In the genomic region with DNA sequence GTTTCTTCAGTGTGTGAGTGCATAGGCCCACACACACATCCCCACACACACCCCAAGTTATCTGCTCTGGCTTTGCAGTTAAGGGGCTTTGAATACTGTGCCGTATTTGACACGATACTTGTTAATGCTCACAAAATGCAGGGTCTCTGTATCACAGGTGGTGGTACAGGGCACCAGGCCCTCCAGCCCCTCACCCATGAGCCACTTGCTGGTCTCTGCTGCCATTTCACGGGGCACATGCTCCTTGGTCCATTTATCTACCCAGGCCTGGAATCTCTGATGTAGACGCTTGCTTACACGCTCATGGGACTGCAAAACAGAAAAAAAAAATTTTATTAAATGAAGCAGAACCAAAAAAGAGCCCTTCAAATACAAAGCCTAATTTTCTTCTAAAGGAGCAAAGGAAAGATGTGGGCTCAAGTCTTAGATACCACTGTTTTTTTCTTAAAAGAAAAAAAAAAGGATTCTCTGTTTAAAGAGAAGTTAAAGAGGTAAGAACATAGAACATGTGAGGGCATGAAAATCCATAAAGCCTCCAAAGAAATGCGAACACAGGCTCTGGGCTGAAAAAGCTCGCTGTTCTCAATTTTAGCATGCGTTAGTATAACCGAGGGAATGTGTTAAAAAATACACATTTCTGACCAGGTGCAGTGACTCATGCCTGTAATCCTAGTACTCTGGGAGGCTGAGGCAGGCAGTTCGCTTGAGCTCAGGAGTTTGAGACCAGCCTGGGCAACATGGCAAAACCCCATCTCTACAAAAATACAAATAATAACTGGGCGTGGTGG, we compare ENCODE assay signal across 23 cellular contexts. TPM values are rescaled to one million over a fixed set of nuclear protein-coding genes. Genes with fewer than 3 reads are reported as not detected.
DNase-seq lines count a peak whose midpoint lies in the region; ATAC-seq and TF ChIP-seq lines count a peak whose summit lies in the region.
"Had no signal": no experiment of that assay in that cellular context is flagged by ENCODE, and none has a peak within 500 bp of the region (broad histone marks: within the 10 kb centered on the region; RNA-seq: fewer than 3 reads in every experiment).

No MANE protein-coding gene starts in this region.

- H3K36me3 Mint-ChIP-seq in activated T-cell treated with anti-CD3 and anti-CD28 coated beads, Interleukin-2, amount 50 U/mL, for 24 hours (ENCODE audit: low read depth): peaks cover 93% of the 10 kb centered on the region
- peaks cover 5 to 24% of the 10 kb centered on the region in 2 donors for H3K36me3 Mint-ChIP-seq in activated T-cell treated with anti-CD3 and anti-CD28 coated beads, Interleukin-2, amount 50 U/mL, for 72 hours (ENCODE audit: insufficient read depth in 2 of 2)
- peaks cover 33% of the 10 kb centered on the region for H3K36me3 Mint-ChIP-seq in type B pancreatic cell

- POLR2A ChIA-PET in RWPE1 (lab: Yijun Ruan, JAX; ENCODE audit: low non-redundant PET): interaction anchor here (0.7 kb wide), 1 partner anchor 226 kb away, joined by 7 read pairs; no protein-coding TSS in a partner anchor

- peak overlapping the region; percentile 66 for H3K27ac Mint-ChIP-seq in activated T-cell treated with anti-CD3 and anti-CD28 coated beads, Interleukin-2, amount 50 U/mL, for 24 hours
- no peak overlapping the region for H3K27ac Mint-ChIP-seq in activated T-cell treated with anti-CD3 and anti-CD28 coated beads, Interleukin-2, amount 50 U/mL, for 72 hours
- H3K27ac Mint-ChIP-seq in type B pancreatic cell: no peak overlapping the region

- no peaks in the 10 kb centered on the region for H3K27me3 Mint-ChIP-seq in activated T-cell treated with anti-CD3 and anti-CD28 coated beads, Interleukin-2, amount 50 U/mL, for 24 hours
- H3K27me3 Mint-ChIP-seq in activated T-cell treated with anti-CD3 and anti-CD28 coated beads, Interleukin-2, amount 50 U/mL, for 72 hours (ENCODE audit: low read depth): no peaks in the 10 kb centered on the region
- no peaks in the 10 kb centered on the region for H3K27me3 Mint-ChIP-seq in type B pancreatic cell

- TF ChIP-seq POLR2A in esophagus squamous epithelium (IDR thresholded peaks at IDR 0.05): no peak

- peaks cover 21% of the 10 kb centered on the region for H3K4me1 Mint-ChIP-seq in activated T-cell treated with anti-CD3 and anti-CD28 coated beads, Interleukin-2, amount 50 U/mL, for 24 hours (ENCODE audit: low read depth)
- peaks cover 22% of the 10 kb centered on the region for H3K4me1 Mint-ChIP-seq in activated T-cell treated with anti-CD3 and anti-CD28 coated beads, Interleukin-2, amount 50 U/mL, for 72 hours (ENCODE audit: low read depth)
- H3K4me1 Mint-ChIP-seq in type B pancreatic cell (ENCODE audit: unreplicated experiment): peaks cover 11% of the 10 kb centered on the region

- no peaks in the 10 kb centered on the region for H3K27me3 ChIP-seq in esophagus squamous epithelium
- H3K27me3 ChIP-seq in WERI-Rb-1 (ENCODE audit: insufficient read depth, low read depth, severe bottlenecking): no peaks in the 10 kb centered on the region
- H3K27me3 ChIP-seq: MG63, Peyer's patch, SJSA1 had no signal

- no peaks in the 10 kb centered on the region for H3K9me3 Mint-ChIP-seq in activated T-cell treated with anti-CD3 and anti-CD28 coated beads, Interleukin-2, amount 50 U/mL, for 24 hours
- no peaks in the 10 kb centered on the region for H3K9me3 Mint-ChIP-seq in activated T-cell treated with anti-CD3 and anti-CD28 coated beads, Interleukin-2, amount 50 U/mL, for 72 hours
- no peaks in the 10 kb centered on the region for H3K9me3 Mint-ChIP-seq in type B pancreatic cell
- H3K9me3 Mint-ChIP-seq: CD8-positive, alpha-beta T cell had no signal

- intact Hi-C loops in esophagus squamous epithelium (cut with DNase I): loop anchor here (10.0 kb wide), 1 partner anchor 73 kb away; no protein-coding TSS in a partner anchor

- H3K9me3 ChIP-seq in esophagus squamous epithelium: no peaks in the 10 kb centered on the region
- no peaks in the 10 kb centered on the region for H3K9me3 ChIP-seq in WERI-Rb-1 (ENCODE audit: severe bottlenecking)
- H3K9me3 ChIP-seq: MG63, Peyer's patch, SJSA1 had no signal

- peak overlapping the region; percentile 71 for H3K27ac ChIP-seq in RWPE1
- H3K27ac ChIP-seq in esophagus squamous epithelium: peak overlapping the region in 3 of 4 donors; percentile 36 to 55 (median 54)
- H3K27ac ChIP-seq in WERI-Rb-1: no peak overlapping the region
- H3K27ac ChIP-seq: Peyer's patch, SJSA1 had no signal

- CTCF ChIA-PET in RWPE1 (lab: Yijun Ruan, JAX): interaction anchor here (0.5 kb wide), 1 partner anchor 41 kb away, joined by 3 read pairs; no protein-coding TSS in a partner anchor

- ATAC-seq in activated T-cell treated with anti-CD3 and anti-CD28 coated beads, Interleukin-2, amount 50 U/mL, for 72 hours (replicated peaks in 1 of 2): no peak
- no peak for ATAC-seq in GM19452 (IDR thresholded peaks at IDR 0.05; ENCODE audit: unreplicated experiment)
- ATAC-seq: CD8-positive, alpha-beta T cell; Right ventricle myocardium inferior had no signal

- H3K4me1 ChIP-seq in esophagus squamous epithelium: peaks cover 8 to 52% (median 32%) of the 10 kb centered on the region in 3 donors

- 58 to 59% methylated on average over 8 to 11 of the region's 11 CpGs for WGBS in esophagus squamous epithelium, 2 donors

- H3K36me3 ChIP-seq in esophagus squamous epithelium (peaks cover 8 to 79% (median 32%) of the 10 kb centered on the region in 3 donors), WERI-Rb-1 (peaks cover 61% of the 10 kb centered on the region)

- no peak overlapping the region for H3K4me3 Mint-ChIP-seq in activated T-cell treated with anti-CD3 and anti-CD28 coated beads, Interleukin-2, amount 50 U/mL, for 24 hours
- no peak overlapping the region for H3K4me3 Mint-ChIP-seq in activated T-cell treated with anti-CD3 and anti-CD28 coated beads, Interleukin-2, amount 50 U/mL, for 72 hours
- H3K4me3 Mint-ChIP-seq in type B pancreatic cell: no peak overlapping the region
- H3K4me3 Mint-ChIP-seq: CD8-positive, alpha-beta T cell had no signal

- H3K4me3 ChIP-seq in esophagus squamous epithelium (no peak overlapping the region), WERI-Rb-1 (ENCODE audit: low read depth, low read length) (no peak overlapping the region)
- H3K4me3 ChIP-seq: MG63, Peyer's patch, SJSA1 had no signal

- TF ChIP-seq CTCF in RWPE1 (conservative IDR thresholded peaks at IDR 0.05; ENCODE audit: low read depth) (no peak), esophagus squamous epithelium (IDR thresholded peaks at IDR 0.05) (no peak), type B pancreatic cell (conservative IDR thresholded peaks at IDR 0.05) (no peak), WERI-Rb-1 (IDR thresholded peaks at IDR 0.05; ENCODE audit: low read depth, low read length) (no peak)

- no peak for DNase-seq in activated T-cell treated with anti-CD3 and anti-CD28 coated beads, Interleukin-2, amount 50 U/mL, for 24 hours
- no peak for DNase-seq in activated T-cell treated with anti-CD3 and anti-CD28 coated beads, Interleukin-2, amount 50 U/mL, for 72 hours
- DNase-seq in RWPE1 (ENCODE audit: low spot score) (no peak), esophagus squamous epithelium (lab: John Stamatoyannopoulos, UW) (no peak), type B pancreatic cell (ENCODE audit: extremely low spot score, unreplicated experiment) (peak; percentile 53), WERI-Rb-1 (no peak)
- DNase-seq: 8988T; AML-193; C1 segment of cervical spinal cord; CD8-positive, alpha-beta T cell; Kasumi-1; MG63; NCI-H1417; NCI-H1694 treated with DMSO at 0.1 percent for 48 hours; NCI-H2081 treated with DMSO at 0.1 percent for 48 hours; NCI-H2171 treated with DMSO at 0.1 percent for 48 hours; NCI-H524 treated with DMSO at 0.1 percent for 48 hours; NCI-H82; Peyer's patch had no signal

RNA-seq across cellular contexts. Expression of gene MAN2C1, which starts 3.7 kb away (rescaled TPM):
- 100 to 1,000 TPM; 106 to 120 TPM for total RNA-seq in activated T-cell treated with anti-CD3 and anti-CD28 coated beads, Interleukin-2, amount 50 U/mL, for 72 hours
- total RNA-seq in esophagus squamous epithelium: 100 to 1,000 TPM in 2 of 4 donors, 10 to 100 TPM in 2; 60.3 to 134 (median 83.8) TPM
- total RNA-seq in type B pancreatic cell (ENCODE audit: low replicate concordance): 143 and 220 TPM in 2 replicates

RNA-seq across cellular contexts. Expression of gene NEIL1, which starts 25.3 kb away (rescaled TPM):
- total RNA-seq in activated T-cell treated with anti-CD3 and anti-CD28 coated beads, Interleukin-2, amount 50 U/mL, for 72 hours: 10 to 100 TPM in 1 of 2 donors, 1 to 10 TPM in 1; 5.8 to 11.0 TPM
- total RNA-seq in esophagus squamous epithelium: 10 to 100 TPM in 2 of 4 donors, 1 to 10 TPM in 2; 7.9 to 58.0 (median 10.9) TPM
- total RNA-seq in type B pancreatic cell (ENCODE audit: low replicate concordance): 30.7 and 40.4 TPM in 2 replicates
- total RNA-seq: Daoy had no signal

RNA-seq across cellular contexts. Expression of gene COMMD4, which starts 36.2 kb away (rescaled TPM):
- 10 to 100 TPM; 50.6 to 61.1 TPM for total RNA-seq in activated T-cell treated with anti-CD3 and anti-CD28 coated beads, Interleukin-2, amount 50 U/mL, for 72 hours
- total RNA-seq in esophagus squamous epithelium (10 to 100 TPM; 35.5 to 54.4 (median 44.5) TPM), type B pancreatic cell (ENCODE audit: low replicate concordance) (73.8 and 97.7 TPM in 2 replicates)
